19 cellular contexts compared by ENCODE assay signal in genomic region chr20:16317445-16318362, GRCh38.
DNase-seq lines count a peak whose midpoint lies in the region; ATAC-seq, FAIRE-seq and TF ChIP-seq lines count a peak whose summit lies in the region.
"Had no signal": no experiment of that assay in that cellular context is flagged by ENCODE, and none has a peak within 500 bp of the region (broad histone marks: within the 10 kb centered on the region; RNA-seq: fewer than 3 reads in every experiment).

No MANE protein-coding gene starts in this region.

- no peak overlapping the region for H3K27ac Mint-ChIP-seq in activated T-helper 17 cell treated with anti-CD3 and anti-CD28 coated beads, Interleukin-2, amount 50 U/mL, for 72 hours
- no peak overlapping the region for H3K27ac Mint-ChIP-seq in mesothelial cell of epicardium
- H3K27ac Mint-ChIP-seq: activated CD4-positive, alpha-beta memory T cell treated with anti-CD3 and anti-CD28 coated beads for 36 hours; naive thymus-derived CD8-positive, alpha-beta T cell; progenitor cell of endocrine pancreas had no signal

- FAIRE-seq in GM19239 (lab: Jason Lieb, UNC) (peak; percentile 80), GM12878 (lab: Jason Lieb, UNC) (peak; percentile 13)
- FAIRE-seq: endometrium had no signal

- DNase-seq in GM12865 (ENCODE audit: low read depth), result peak; percentile 66
- DNase-seq in GM19239 (ENCODE audit: insufficient read length, low spot score), result no peak
- DNase-seq in GM12878 (ENCODE audit: low read depth, low spot score), result peak; percentile 63
- no peak for DNase-seq in KBM-7
- no peak for DNase-seq in AG08396 (ENCODE audit: low spot score)
- no peak for DNase-seq in mesothelial cell of epicardium (ENCODE audit: low spot score in 2 of 2, unreplicated experiment in 2 of 2)
- DNase-seq: activated CD4-positive, alpha-beta memory T cell treated with anti-CD3 and anti-CD28 coated beads for 36 hours; activated T-cell treated with anti-CD3 and anti-CD28 coated beads, Interleukin-2, amount 50 U/mL, for 48 hours; adrenal gland; AML-193; DMS 273 treated with DMSO at 0.1 percent for 48 hours; naive thymus-derived CD8-positive, alpha-beta T cell; NCI-H187; PC-9 had no signal

- no peaks in the 10 kb centered on the region for H3K36me3 ChIP-seq in GM12878 (ENCODE audit: control insufficient read depth in 2 of 2, insufficient read depth in 2 of 2, low read length in 1 of 2)
- H3K36me3 ChIP-seq: adrenal gland had no signal

- CTCF ChIA-PET in GM12878 (lab: Yijun Ruan, JAX), result interaction anchor here (0.9 kb wide), 1 partner anchor 99 kb away, joined by 3 read pairs; no protein-coding TSS in a partner anchor

- no peak overlapping the region for H3K4me3 Mint-ChIP-seq in activated T-helper 17 cell treated with anti-CD3 and anti-CD28 coated beads, Interleukin-2, amount 50 U/mL, for 72 hours
- H3K4me3 Mint-ChIP-seq in mesothelial cell of epicardium, result no peak overlapping the region
- H3K4me3 Mint-ChIP-seq: activated CD4-positive, alpha-beta memory T cell treated with anti-CD3 and anti-CD28 coated beads for 36 hours had no signal

- no peak for TF ChIP-seq POLR2A in GM12878 (IDR thresholded peaks at IDR 0.05; ENCODE audit: low read depth, low read length)

- peak overlapping the region; percentile 28 for H3K4me3 ChIP-seq in GM12865 (ENCODE audit: low read depth, low read length)
- H3K4me3 ChIP-seq in GM12878, result peak overlapping the region; percentile 53
- H3K4me3 ChIP-seq: adrenal gland, PC-9, SK-N-MC had no signal

- in situ Hi-C loops in GM12878 (cut with MboI), result no loop called here
- in situ Hi-C loops in KBM-7 (cut with MboI; ENCODE audit: low pct_unique_long_range_greater_than_20kb, low sequenced_read_pairs), result no loop called here

- H3K9ac ChIP-seq in GM12878 (ENCODE audit: control insufficient read depth, insufficient read depth, low read length), result peak overlapping the region; percentile 35

- H2AFZ ChIP-seq in GM12878 (ENCODE audit: control insufficient read depth, low read depth, low read length), result peak overlapping the region; percentile 58
- H2AFZ ChIP-seq: PC-9 had no signal

- peaks cover 21% of the 10 kb centered on the region for H3K4me1 ChIP-seq in GM12878 (ENCODE audit: control insufficient read depth, insufficient read depth, low read length)
- H3K4me1 ChIP-seq: adrenal gland had no signal

- ATAC-seq in HG03175 (IDR thresholded peaks at IDR 0.05; ENCODE audit: unreplicated experiment), result peak; percentile 58
- ATAC-seq in GM12878, result peak; percentile 79
- ATAC-seq in activated T-helper 17 cell treated with anti-CD3 and anti-CD28 coated beads, Interleukin-2, amount 50 U/mL, for 72 hours (replicated peaks), result no peak
- ATAC-seq: naive thymus-derived CD8-positive, alpha-beta T cell had no signal

- H3K79me2 ChIP-seq in GM12878 (ENCODE audit: control insufficient read depth, insufficient read depth, low read length), result no peaks in the 10 kb centered on the region

- RAD21 ChIA-PET in GM12878 (lab: Charles Lee; ENCODE audit: unreplicated experiment), result interaction anchor here (1.1 kb wide), 1 partner anchor 11 kb away, joined by 3 read pairs; no protein-coding TSS in a partner anchor

- H3K27me3 ChIP-seq in GM12878 (replicated peaks in 1 of 2; ENCODE audit: control insufficient read depth in 2 of 2, insufficient read depth in 2 of 2, low read length in 1 of 2), result no peaks in the 10 kb centered on the region
- H3K27me3 ChIP-seq: adrenal gland had no signal

- no peak for TF ChIP-seq RAD21 in GM12878 (IDR thresholded peaks at IDR 0.05; ENCODE audit: insufficient read depth, low read depth, low read length)

- peak; percentile 46 to 58; a peak in 3 of 4 replicates for TF ChIP-seq EP300 in GM12878 (IDR thresholded peaks at IDR 0.05; ENCODE audit: borderline replicate concordance in 1 of 2, control insufficient read depth in 1 of 2, low read depth in 2 of 2, low read length in 2 of 2)

- SMC1A ChIA-PET in GM12878 (lab: Charles Lee; ENCODE audit: uncharacterized antibody, unreplicated experiment), result interaction anchor here (0.7 to 1.7 kb wide), 7 partner anchors 8 to 116 kb away, joined by 3 to 5 read pairs (median 4); no protein-coding TSS in a partner anchor

- H3K4me1 Mint-ChIP-seq in activated T-helper 17 cell treated with anti-CD3 and anti-CD28 coated beads, Interleukin-2, amount 50 U/mL, for 72 hours, result no peaks in the 10 kb centered on the region
- no peaks in the 10 kb centered on the region for H3K4me1 Mint-ChIP-seq in mesothelial cell of epicardium

- WGBS in GM12878 (ENCODE audit: insufficient coverage, insufficient replicate concordance, low lambda C conversion rate, missing lambda C conversion rate), result 27% methylated on average over 14 of the region's 14 CpGs

- no peaks in the 10 kb centered on the region for H3K27me3 Mint-ChIP-seq in activated T-helper 17 cell treated with anti-CD3 and anti-CD28 coated beads, Interleukin-2, amount 50 U/mL, for 72 hours
- H3K27me3 Mint-ChIP-seq in mesothelial cell of epicardium (ENCODE audit: low read depth), result no peaks in the 10 kb centered on the region
- H3K27me3 Mint-ChIP-seq: activated CD4-positive, alpha-beta memory T cell treated with anti-CD3 and anti-CD28 coated beads for 36 hours; naive thymus-derived CD8-positive, alpha-beta T cell; progenitor cell of endocrine pancreas had no signal

- H3K27ac ChIP-seq in GM12878 (ENCODE audit: control insufficient read depth, insufficient read depth), result peak overlapping the region; percentile 68
- H3K27ac ChIP-seq: adrenal gland, PC-9, SK-N-MC had no signal

- no peaks in the 10 kb centered on the region for H3K9me3 Mint-ChIP-seq in activated T-helper 17 cell treated with anti-CD3 and anti-CD28 coated beads, Interleukin-2, amount 50 U/mL, for 72 hours
- H3K9me3 Mint-ChIP-seq in mesothelial cell of epicardium, result peaks cover 18% of the 10 kb centered on the region
- H3K9me3 Mint-ChIP-seq: activated CD4-positive, alpha-beta memory T cell treated with anti-CD3 and anti-CD28 coated beads for 36 hours had no signal

- intact Hi-C loops in GM12878 (cut with micrococcal nuclease; ENCODE audit: unreplicated experiment), result loop anchor here (5.0 to 10.0 kb wide), 3 partner anchors 117 to 330 kb away; partner anchors contain the start of gene KIF16B

- no TSS peak for BruUV-seq in GM12878 (replicated peaks; lab: Mats Ljungman, UMichigan)

- peaks cover 24% of the 10 kb centered on the region for H3K36me3 Mint-ChIP-seq in activated T-helper 17 cell treated with anti-CD3 and anti-CD28 coated beads, Interleukin-2, amount 50 U/mL, for 72 hours (ENCODE audit: low read depth)
- H3K36me3 Mint-ChIP-seq in mesothelial cell of epicardium, result peaks cover 24% of the 10 kb centered on the region

- peak overlapping the region; percentile 69 for H3K4me2 ChIP-seq in GM12878 (ENCODE audit: control insufficient read depth, insufficient read depth)
- H3K4me2 ChIP-seq: PC-9 had no signal

- H3K9me3 ChIP-seq in GM12878 (replicated peaks; ENCODE audit: control insufficient read depth, insufficient read depth, low read length), result no peaks in the 10 kb centered on the region; the same call in 2 of the 3 replicates

- POLR2A ChIA-PET in GM12878 (lab: Charles Lee), result no interaction called here

- TF ChIP-seq CTCF in GM12865 (IDR thresholded peaks at IDR 0.05; ENCODE audit: insufficient read depth, low read depth, low read length, missing control alignments), result no peak
- TF ChIP-seq CTCF in GM12878 (IDR thresholded peaks at IDR 0.05 in 2 of 3, conservative IDR thresholded peaks at IDR 0.05 in 1 of 3; ENCODE audit: control insufficient read depth in 2 of 3, extremely low read depth in 1 of 3, insufficient read depth in 1 of 3, low read depth in 3 of 3, low read length in 3 of 3), result no peak
- no peak for TF ChIP-seq CTCF in mesothelial cell of epicardium (IDR thresholded peaks at IDR 0.05; ENCODE audit: unreplicated experiment)

- no peaks in the 10 kb centered on the region for H4K20me1 ChIP-seq in GM12878 (ENCODE audit: control insufficient read depth, insufficient read depth)

TF ChIP-seq in GM12878, 131 proteins besides CTCF, POLR2A, EP300 and RAD21 (continues in another document):
- no peak for TF ChIP-seq SREBF1 (IDR thresholded peaks at IDR 0.05; ENCODE audit: low read length)
- TF ChIP-seq YBX1 (IDR thresholded peaks at IDR 0.05), result no peak
- 0 out of 2 replicates have a peak, but pooled peaks have one; percentile 14 for TF ChIP-seq NRF1 (conservative IDR thresholded peaks at IDR 0.05; ENCODE audit: low read depth, low read length)
- peak; percentile 91 for TF ChIP-seq IKZF1 (conservative IDR thresholded peaks at IDR 0.05)
- TF ChIP-seq SPI1 (IDR thresholded peaks at IDR 0.05; ENCODE audit: borderline replicate concordance, insufficient read depth, low read depth, low read length), result peak; percentile 89
- no peak for TF ChIP-seq HDGF (IDR thresholded peaks at IDR 0.05)
- TF ChIP-seq TBL1XR1 (IDR thresholded peaks at IDR 0.05; ENCODE audit: low read depth, low read length), result no peak
- 0 out of 2 replicates have a peak, but pooled peaks have one; percentile 24 for TF ChIP-seq PML (IDR thresholded peaks at IDR 0.05; ENCODE audit: low read length)
- TF ChIP-seq ETV6 (conservative IDR thresholded peaks at IDR 0.05 in 1 of 2, IDR thresholded peaks at IDR 0.05 in 1 of 2; ENCODE audit: borderline replicate concordance in 1 of 2, low read depth in 1 of 2), result no peak
- TF ChIP-seq IRF4 (IDR thresholded peaks at IDR 0.05; ENCODE audit: low read depth, low read length), result 0 out of 2 replicates have a peak, but pooled peaks have one; percentile 26
- no peak for TF ChIP-seq ZBED1 (IDR thresholded peaks at IDR 0.05; ENCODE audit: borderline replicate concordance)
- TF ChIP-seq HSF1 (IDR thresholded peaks at IDR 0.05; ENCODE audit: low read depth, low read length), result no peak
- peak; percentile 47; the same call in 1 of the 2 replicates for TF ChIP-seq ZNF217 (IDR thresholded peaks at IDR 0.05)
- TF ChIP-seq SIX5 (IDR thresholded peaks at IDR 0.05; ENCODE audit: low read depth, low read length, severe bottlenecking), result no peak
- TF ChIP-seq SMAD5 (IDR thresholded peaks at IDR 0.05; ENCODE audit: low read depth), result no peak

Comparison
In these comparisons a context has a peak if more than half of its experiments do, and no peak if none do; other contexts are left out.
1. DNase-seq: peak in GM12865 (single experiment) and GM12878 (single experiment); none in GM19239 (single experiment), KBM-7 (single experiment), AG08396 (single experiment) and mesothelial cell of epicardium (0 of 2).